In genomic region chr4:158384407-158384806, GRCh38 we compare ENCODE assay signal across 27 cellular contexts.
"Had no signal": no experiment of that assay in that cellular context is flagged by ENCODE, and none has a peak within 500 bp of the region (broad histone marks: within the 10 kb centered on the region; RNA-seq: fewer than 3 reads in every experiment).

No MANE protein-coding gene starts in this region.

- H3K36me3 Mint-ChIP-seq: activated naive CD4-positive, alpha-beta T cell treated with anti-CD3 and anti-CD28 coated beads, Interleukin-2, amount 50 U/mL, for 24 hours; activated naive CD8-positive, alpha-beta T cell treated with anti-CD3 and anti-CD28 coated beads, Interleukin-2, amount 10 ng/mL, durations not matched to agents 7 days and 5 days had no signal

- H3K4me1 Mint-ChIP-seq: activated CD4-positive, alpha-beta T cell treated with anti-CD3 and anti-CD28 coated beads, Interleukin-2, amount 10 ng/mL, durations not matched to agents 24 days and 14 days; activated naive CD4-positive, alpha-beta T cell treated with anti-CD3 and anti-CD28 coated beads, Interleukin-2, amount 50 U/mL, for 24 hours; activated naive CD8-positive, alpha-beta T cell treated with anti-CD3 and anti-CD28 coated beads, Interleukin-2, amount 10 ng/mL, durations not matched to agents 7 days and 5 days had no signal

- ATAC-seq: activated CD8-positive, alpha-beta T cell treated with anti-CD3 and anti-CD28 coated beads for 36 hours; body of pancreas; Right ventricle myocardium inferior; SK-N-SH treated with all-trans-retinoic acid at 6 μM for 48 hours had no signal

- H3K4me3 Mint-ChIP-seq: activated CD4-positive, alpha-beta T cell treated with anti-CD3 and anti-CD28 coated beads, Interleukin-2, amount 10 ng/mL, durations not matched to agents 24 days and 14 days; activated CD8-positive, alpha-beta T cell treated with anti-CD3 and anti-CD28 coated beads for 36 hours; activated naive CD4-positive, alpha-beta T cell treated with anti-CD3 and anti-CD28 coated beads, Interleukin-2, amount 50 U/mL, for 24 hours; activated naive CD8-positive, alpha-beta T cell treated with anti-CD3 and anti-CD28 coated beads, Interleukin-2, amount 10 ng/mL, durations not matched to agents 7 days and 5 days had no signal

- H3K27ac Mint-ChIP-seq: activated CD4-positive, alpha-beta T cell treated with anti-CD3 and anti-CD28 coated beads, Interleukin-2, amount 10 ng/mL, durations not matched to agents 24 days and 14 days; activated CD8-positive, alpha-beta T cell treated with anti-CD3 and anti-CD28 coated beads for 36 hours; activated naive CD4-positive, alpha-beta T cell treated with anti-CD3 and anti-CD28 coated beads, Interleukin-2, amount 50 U/mL, for 24 hours; activated naive CD8-positive, alpha-beta T cell treated with anti-CD3 and anti-CD28 coated beads, Interleukin-2, amount 10 ng/mL, durations not matched to agents 7 days and 5 days; activated T-helper 2 cell treated with anti-CD3 and anti-CD28 coated beads, Interferon-gamma antibody, Interleukin-2, Interleukin-4, amounts not matched to agents 10 μg/mL and 5 μg/mL and 100 μg/mL, durations not matched to agents 14 hours and 24 hours and 36 hours had no signal

- DNase-seq: activated CD4-positive, alpha-beta T cell treated with anti-CD3 and anti-CD28 coated beads, Interleukin-2, amount 10 ng/mL, durations not matched to agents 24 days and 14 days; activated CD4-positive, alpha-beta T cell treated with anti-CD3 and anti-CD28 coated beads, Interleukin-2, amount 50 U/mL, for 4 hours; activated CD8-positive, alpha-beta T cell treated with anti-CD3 and anti-CD28 coated beads for 36 hours; activated gamma-delta T cell; activated naive CD4-positive, alpha-beta T cell treated with Interleukin-2 at 50 U/mL for 16 hours; activated naive CD8-positive, alpha-beta T cell treated with anti-CD3 and anti-CD28 coated beads, Interleukin-2, amount 10 ng/mL, durations not matched to agents 7 days and 5 days; activated T-cell treated with anti-CD3 and anti-CD28 coated beads, Interleukin-2, amount 50 U/mL, for 1 hour; body of pancreas; NCI-H1092 treated with DMSO at 0.1 percent for 48 hours; NCI-H1417; NCI-H146; NCI-H187; NCI-H2029 treated with DMSO at 0.1 percent for 48 hours; NCI-H2107; NCI-H2171; NCI-H446 treated with DMSO at 0.1 percent for 48 hours; NCI-H524; NCI-H69; SIG-M5; SW 1271; T-helper 1 cell; T-helper 2 cell; T-helper 9 cell had no signal

- H3K27me3 Mint-ChIP-seq: activated CD4-positive, alpha-beta T cell treated with anti-CD3 and anti-CD28 coated beads, Interleukin-2, amount 10 ng/mL, durations not matched to agents 24 days and 14 days; activated CD8-positive, alpha-beta T cell treated with anti-CD3 and anti-CD28 coated beads for 36 hours; activated naive CD4-positive, alpha-beta T cell treated with anti-CD3 and anti-CD28 coated beads, Interleukin-2, amount 50 U/mL, for 24 hours; activated naive CD8-positive, alpha-beta T cell treated with anti-CD3 and anti-CD28 coated beads, Interleukin-2, amount 10 ng/mL, durations not matched to agents 7 days and 5 days had no signal

- H3K9me3 Mint-ChIP-seq: activated CD4-positive, alpha-beta T cell treated with anti-CD3 and anti-CD28 coated beads, Interleukin-2, amount 10 ng/mL, durations not matched to agents 24 days and 14 days; activated CD8-positive, alpha-beta T cell treated with anti-CD3 and anti-CD28 coated beads for 36 hours; activated naive CD4-positive, alpha-beta T cell treated with anti-CD3 and anti-CD28 coated beads, Interleukin-2, amount 50 U/mL, for 24 hours; activated naive CD8-positive, alpha-beta T cell treated with anti-CD3 and anti-CD28 coated beads, Interleukin-2, amount 10 ng/mL, durations not matched to agents 7 days and 5 days; activated T-helper 2 cell treated with anti-CD3 and anti-CD28 coated beads, Interferon-gamma antibody, Interleukin-2, Interleukin-4, amounts not matched to agents 10 μg/mL and 5 μg/mL and 100 μg/mL, durations not matched to agents 14 hours and 24 hours and 36 hours had no signal
